In the genomic region with DNA sequence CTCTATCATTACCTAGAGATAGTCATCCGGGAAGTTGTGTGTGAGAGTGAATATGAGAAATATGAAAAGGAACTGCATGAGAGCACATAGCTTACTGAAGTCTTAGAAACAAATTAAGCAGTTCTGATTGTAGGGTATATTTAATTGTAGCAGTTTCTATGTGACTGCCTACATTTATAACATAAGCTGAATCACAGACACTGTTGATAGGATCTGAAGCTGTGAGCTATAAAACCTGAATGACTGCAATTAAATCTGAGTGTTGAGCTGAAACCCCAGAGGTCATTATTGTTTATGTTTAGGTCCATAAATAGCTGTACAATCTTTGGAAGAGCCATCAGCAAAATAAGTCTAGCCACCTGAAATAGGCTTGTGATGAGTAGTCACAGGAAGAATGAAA, we compare ENCODE assay signal across 25 cellular contexts.
"Had no signal": no experiment of that assay in that cellular context is flagged by ENCODE, and none has a peak within 500 bp of the region (broad histone marks: within the 10 kb centered on the region; RNA-seq: fewer than 3 reads in every experiment).

No MANE protein-coding gene starts in this region.

- ATAC-seq: effector memory CD8-positive, alpha-beta T cell; left lobe of liver; natural killer cell treated with Interleukin-12 subunit alpha and Interleukin-12 subunit beta and Interleukin-15 and Interleukin-18, amount 100 ng/mL, for 72 hours; right cardiac atrium; stimulated activated naive CD8-positive, alpha-beta T cell treated with anti-CD3 and anti-CD28 coated beads, Interleukin-15, amount 100 ng/mL, for 72 hours had no signal

- H3K4me3 ChIP-seq: lung, neural progenitor cell, sigmoid colon, suprapubic skin, thyroid gland, vagina had no signal

- H3K27me3 Mint-ChIP-seq: naive B cell had no signal

- H3K4me1 Mint-ChIP-seq: immature natural killer cell; memory B cell; stimulated activated naive CD8-positive, alpha-beta T cell treated with anti-CD3 and anti-CD28 coated beads, Interleukin-15, amount 100 ng/mL, for 72 hours had no signal

- H3K4me3 Mint-ChIP-seq: effector memory CD8-positive, alpha-beta T cell; immature natural killer cell; memory B cell; naive B cell; natural killer cell treated with Interleukin-12 subunit alpha and Interleukin-12 subunit beta and Interleukin-15 and Interleukin-18, amount 100 ng/mL, for 72 hours; neural progenitor cell; stimulated activated naive CD8-positive, alpha-beta T cell treated with anti-CD3 and anti-CD28 coated beads, Interleukin-15, amount 100 ng/mL, for 72 hours had no signal

- H3K27ac Mint-ChIP-seq: effector memory CD8-positive, alpha-beta T cell; immature natural killer cell; memory B cell; naive B cell; natural killer cell treated with Interleukin-12 subunit alpha and Interleukin-12 subunit beta and Interleukin-15 and Interleukin-18, amount 100 ng/mL, for 72 hours; neural progenitor cell; progenitor cell of endocrine pancreas; stimulated activated naive CD8-positive, alpha-beta T cell treated with anti-CD3 and anti-CD28 coated beads, Interleukin-15, amount 100 ng/mL, for 72 hours had no signal

- DNase-seq: cortex of kidney; effector memory CD8-positive, alpha-beta T cell; hypothalamus; immature natural killer cell; islet precursor cell; kidney glomerular epithelial cell; naive B cell; right cardiac atrium; sigmoid colon; stimulated activated CD4-positive, alpha-beta T cell treated with anti-CD3 and anti-CD28 coated beads, Interleukin-1b, Interleukin-23, amount 100 ng/mL, for 48 hours; stimulated activated CD4-positive, alpha-beta T cell treated with anti-CD3 and anti-CD28 coated beads, Interleukin-4, amount 100 ng/mL, for 1 hour; stimulated activated CD8-positive, alpha-beta memory T cell treated with anti-CD3 and anti-CD28 coated beads, Interleukin-4, amount 100 ng/mL, for 48 hours; stimulated activated naive CD4-positive, alpha-beta T cell; stimulated activated naive CD8-positive, alpha-beta T cell treated with anti-CD3 and anti-CD28 coated beads, Interleukin-15, amount 100 ng/mL, for 72 hours; thyroid gland; trophoblast cell had no signal

- H3K36me3 Mint-ChIP-seq: immature natural killer cell; natural killer cell treated with Interleukin-12 subunit alpha and Interleukin-12 subunit beta and Interleukin-15 and Interleukin-18, amount 100 ng/mL, for 72 hours; neural progenitor cell had no signal

- FAIRE-seq: frontal cortex had no signal

- H3K9me3 Mint-ChIP-seq: effector memory CD8-positive, alpha-beta T cell; natural killer cell treated with Interleukin-12 subunit alpha and Interleukin-12 subunit beta and Interleukin-15 and Interleukin-18, amount 100 ng/mL, for 72 hours; neural progenitor cell; stimulated activated naive CD8-positive, alpha-beta T cell treated with anti-CD3 and anti-CD28 coated beads, Interleukin-15, amount 100 ng/mL, for 72 hours had no signal
